16 cellular contexts compared by ENCODE assay signal in the genomic region with DNA sequence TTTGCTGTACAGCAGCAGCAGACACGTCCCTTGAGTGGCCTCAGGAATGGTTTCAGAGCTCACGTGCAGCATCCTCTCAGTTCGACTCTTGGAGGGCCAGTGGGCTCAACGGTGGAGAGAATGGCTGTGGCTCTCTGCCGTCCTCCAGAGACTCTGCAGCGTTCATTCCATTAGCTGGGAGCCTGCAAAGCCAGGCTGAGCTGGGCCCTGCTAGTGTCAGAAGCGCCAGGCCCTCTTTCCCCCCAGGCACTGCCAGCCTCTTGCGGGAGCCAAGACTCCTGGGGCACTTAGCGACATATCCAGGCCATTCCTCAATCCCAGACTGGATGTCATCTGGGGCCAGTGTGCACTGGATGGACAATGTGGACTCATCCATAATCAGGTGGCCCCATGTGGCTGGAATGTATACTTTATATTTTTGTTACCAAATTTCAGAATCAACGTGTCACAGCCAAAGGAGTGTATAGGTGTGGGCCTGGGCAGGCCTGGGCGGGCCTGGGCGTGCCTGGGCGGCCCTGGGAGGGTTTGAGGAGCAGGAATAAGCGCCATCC.
DNase-seq lines count a peak whose midpoint lies in the region; ATAC-seq, FAIRE-seq and TF ChIP-seq lines count a peak whose summit lies in the region.
"Had no signal": no experiment of that assay in that cellular context is flagged by ENCODE, and none has a peak within 500 bp of the region (broad histone marks: within the 10 kb centered on the region; RNA-seq: fewer than 3 reads in every experiment).

No MANE protein-coding gene starts in this region.

- no peak for FAIRE-seq in bronchial epithelial cell (lab: Jason Lieb, UNC)

- no peaks in the 10 kb centered on the region for H3K27me3 ChIP-seq in bronchial epithelial cell (ENCODE audit: control insufficient read depth, insufficient read depth, low read length)
- no peaks in the 10 kb centered on the region for H3K27me3 ChIP-seq in lower lobe of right lung (ENCODE audit: low read depth)
- H3K27me3 ChIP-seq in CD4-positive, alpha-beta T cell (ENCODE audit: control insufficient read depth, insufficient read depth, low read length): no peaks in the 10 kb centered on the region
- H3K27me3 ChIP-seq: stomach had no signal

- no peaks in the 10 kb centered on the region for H3K9me3 ChIP-seq in lower lobe of right lung
- H3K9me3 ChIP-seq in CD4-positive, alpha-beta T cell (ENCODE audit: control insufficient read depth, low read length): no peaks in the 10 kb centered on the region
- H3K9me3 ChIP-seq: psoas muscle, stomach had no signal

- CTCF ChIA-PET in CD4-positive, alpha-beta T cell (lab: Charles Lee): no interaction called here

- H3K4me1 ChIP-seq in lower lobe of right lung: peaks cover 45% of the 10 kb centered on the region
- H3K4me1 ChIP-seq: psoas muscle had no signal

- peak; percentile 34 for DNase-seq in DMS79 treated with DMSO at 0.1 percent for 48 hours (lab: John Stamatoyannopoulos, UW)
- DNase-seq in NCI-H1105 (lab: John Stamatoyannopoulos, UW): peak; percentile 8
- peak; percentile 83 for DNase-seq in bronchial epithelial cell (ENCODE audit: low read depth)
- DNase-seq in lower lobe of right lung: no peak
- DNase-seq in NCI-H2107 treated with DMSO at 0.1 percent for 48 hours (lab: John Stamatoyannopoulos, UW; ENCODE audit: unreplicated experiment): no peak
- DNase-seq in UCSD-AML1 (lab: John Stamatoyannopoulos, UW; ENCODE audit: unreplicated experiment): no peak
- no peak for DNase-seq in CD4-positive, alpha-beta T cell
- DNase-seq: activated T-cell treated with anti-CD3 and anti-CD28 coated beads, Interleukin-2, amount 50 U/mL, for 48 hours; CD4-positive, alpha-beta memory T cell; NCI-H69; psoas muscle; stomach had no signal

- H3K27ac Mint-ChIP-seq in CD4-positive, alpha-beta T cell: no peak overlapping the region
- H3K27ac Mint-ChIP-seq: CD4-positive, alpha-beta memory T cell; endodermal cell; GM23338 had no signal

- no peaks in the 10 kb centered on the region for H3K27me3 Mint-ChIP-seq in CD4-positive, alpha-beta T cell
- H3K27me3 Mint-ChIP-seq: CD4-positive, alpha-beta memory T cell had no signal

- H3K36me3 ChIP-seq in bronchial epithelial cell (ENCODE audit: control insufficient read depth, insufficient read depth, low read length) (no peaks in the 10 kb centered on the region), lower lobe of right lung (peaks cover 10% of the 10 kb centered on the region)
- H3K36me3 ChIP-seq: stomach had no signal

- no peaks in the 10 kb centered on the region for H3K4me1 Mint-ChIP-seq in CD4-positive, alpha-beta T cell (ENCODE audit: low read depth)

- no peak overlapping the region for H3K4me3 Mint-ChIP-seq in CD4-positive, alpha-beta T cell
- H3K4me3 Mint-ChIP-seq: CD4-positive, alpha-beta memory T cell; endodermal cell; GM23338 had no signal

- peak overlapping the region; percentile 46 for H3K27ac ChIP-seq in lower lobe of right lung
- H3K27ac ChIP-seq in CD4-positive, alpha-beta T cell (ENCODE audit: low read depth, low read length): no peak overlapping the region
- H3K27ac ChIP-seq: psoas muscle, SK-N-MC, stomach had no signal

- H3K36me3 Mint-ChIP-seq in CD4-positive, alpha-beta T cell (ENCODE audit: low read depth): no peaks in the 10 kb centered on the region
- H3K36me3 Mint-ChIP-seq: CD4-positive, alpha-beta memory T cell had no signal

- peak; percentile 43 for TF ChIP-seq CTCF in bronchial epithelial cell (IDR thresholded peaks at IDR 0.05; ENCODE audit: insufficient read depth, low read length, severe bottlenecking)
- no peak for TF ChIP-seq CTCF in lower lobe of right lung (IDR thresholded peaks at IDR 0.05)
- no peak for TF ChIP-seq CTCF in CD4-positive, alpha-beta T cell (IDR thresholded peaks at IDR 0.05)

- no peak overlapping the region for H3K4me3 ChIP-seq in bronchial epithelial cell (ENCODE audit: low read depth, low read length)
- no peak overlapping the region for H3K4me3 ChIP-seq in lower lobe of right lung
- H3K4me3 ChIP-seq: GM23338, psoas muscle, SK-N-MC, stomach had no signal

- intact Hi-C loops in lower lobe of right lung (cut with DNase I): no loop called here
- intact Hi-C loops in CD4-positive, alpha-beta T cell (cut with DNase I, micrococcal nuclease): loop anchor here in 1 of 2 experiments (10.0 kb wide), 1 partner anchor 63 kb away; no protein-coding TSS in a partner anchor

- H3K9me3 Mint-ChIP-seq in CD4-positive, alpha-beta T cell: no peaks in the 10 kb centered on the region
- H3K9me3 Mint-ChIP-seq: endodermal cell, GM23338 had no signal

- POLR2A ChIA-PET in CD4-positive, alpha-beta T cell (lab: Charles Lee): no interaction called here

- ATAC-seq in lower lobe of right lung (peak in 1 of 2 donors; percentile 10), GM21576 (IDR thresholded peaks at IDR 0.05; ENCODE audit: unreplicated experiment) (no peak)
- no peak for ATAC-seq in CD4-positive, alpha-beta T cell (ENCODE audit: poor library complexity)

Comparison
In these comparisons a context has a peak if more than half of its experiments do, and no peak if none do; other contexts are left out.
1. DNase-seq: peak in DMS79 treated with DMSO at 0.1 percent for 48 hours (single experiment), NCI-H1105 (single experiment) and bronchial epithelial cell (single experiment); none in lower lobe of right lung (single experiment), NCI-H2107 treated with DMSO at 0.1 percent for 48 hours (single experiment), UCSD-AML1 (single experiment) and CD4-positive, alpha-beta T cell (0 of 10).